Comparison of ENCODE assay signal across 19 cellular contexts in the genomic region with DNA sequence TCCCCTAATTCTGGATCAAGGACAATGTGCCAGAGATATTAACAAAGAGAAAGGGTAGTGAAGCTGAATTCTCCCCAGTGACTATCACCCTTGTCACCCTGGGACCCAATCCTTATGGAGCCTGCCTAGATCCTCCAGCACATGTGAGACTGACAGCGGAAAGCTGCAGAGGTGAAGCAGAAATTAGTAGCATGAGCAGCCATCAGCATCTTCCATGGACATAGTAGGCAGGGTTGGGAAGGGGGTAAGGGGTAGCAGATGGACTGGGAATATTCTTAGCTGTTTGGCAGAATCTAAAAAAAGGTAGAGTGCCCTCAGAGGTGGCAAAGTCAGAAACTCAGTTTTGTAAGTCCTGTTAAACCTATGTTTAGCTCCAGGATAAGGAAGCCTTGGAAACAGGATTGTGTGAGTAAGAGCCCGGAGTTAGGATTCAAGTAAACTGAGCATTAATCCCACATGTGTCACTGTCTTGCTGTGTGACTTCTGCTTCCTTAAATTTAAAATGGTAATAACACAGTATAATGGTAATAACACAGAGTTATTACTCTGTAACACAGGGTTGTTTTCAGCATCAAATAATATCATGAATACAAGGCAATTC. TPM values are rescaled to one million over a fixed set of nuclear protein-coding genes. Genes with fewer than 3 reads are reported as not detected.
DNase-seq lines count a peak whose midpoint lies in the region; FAIRE-seq and TF ChIP-seq lines count a peak whose summit lies in the region.
"Had no signal": no experiment of that assay in that cellular context is flagged by ENCODE, and none has a peak within 500 bp of the region (broad histone marks: within the 10 kb centered on the region; RNA-seq: fewer than 3 reads in every experiment).

No MANE protein-coding gene starts in this region.

- TF ChIP-seq CTCF in foreskin fibroblast (IDR thresholded peaks at IDR 0.05; ENCODE audit: low read depth, low read length) (no peak), neural cell (IDR thresholded peaks at IDR 0.05; ENCODE audit: poor library complexity, severe bottlenecking) (no peak), uterus (IDR thresholded peaks at IDR 0.05) (no peak), esophagus muscularis mucosa (IDR thresholded peaks at IDR 0.05) (no peak)

- H3K4me3 ChIP-seq in foreskin fibroblast (ENCODE audit: low read depth in 1 of 2, low read length in 2 of 2) (no peak overlapping the region), neural cell (ENCODE audit: low read length) (peak overlapping the region; percentile 10), uterus (no peak overlapping the region), esophagus muscularis mucosa (no peak overlapping the region)
- H3K4me3 ChIP-seq: SK-N-MC had no signal

- TF ChIP-seq POLR2A in H54 (IDR thresholded peaks at IDR 0.05; ENCODE audit: low read depth, low read length) (no peak), uterus (IDR thresholded peaks at IDR 0.05) (no peak), esophagus muscularis mucosa (IDR thresholded peaks at IDR 0.05; ENCODE audit: low read depth) (no peak)

- no peak for TF ChIP-seq RAD21 in neural cell (conservative IDR thresholded peaks at IDR 0.05)

- no peaks in the 10 kb centered on the region for H4K20me1 ChIP-seq in neural cell (ENCODE audit: insufficient read depth)

- no peaks in the 10 kb centered on the region for H3K27me3 ChIP-seq in neural cell (ENCODE audit: insufficient read depth, low read depth, low read length)
- H3K27me3 ChIP-seq in uterus, result no peaks in the 10 kb centered on the region
- no peaks in the 10 kb centered on the region for H3K27me3 ChIP-seq in esophagus muscularis mucosa
- H3K27me3 ChIP-seq: BE2C had no signal

- DNase-seq in H54 (ENCODE audit: insufficient read length, low spot score), result no peak
- DNase-seq in RPMI7951 (ENCODE audit: low read depth), result peak; percentile 27
- DNase-seq in foreskin fibroblast, result peak; percentile 32 to 56
- no peak for DNase-seq in activated T-cell treated with anti-CD3 and anti-CD28 coated beads for 4 hours
- DNase-seq in uterus, result no peak
- no peak for DNase-seq in ACHN
- no peak for DNase-seq in esophagus muscularis mucosa (ENCODE audit: extremely low spot score)
- DNase-seq: BE2C; effector memory CD8-positive, alpha-beta T cell; hypothalamus; islet precursor cell; MM.1S; NCI-H146; NCI-H2227 treated with DMSO at 0.1 percent for 48 hours; retina; T1000 had no signal

- H2AFZ ChIP-seq in neural cell (ENCODE audit: low read depth, low read length), result no peak overlapping the region

- no peaks in the 10 kb centered on the region for H3K79me2 ChIP-seq in neural cell (replicated peaks; ENCODE audit: insufficient read depth, low read length)

- no peak overlapping the region for H3K27ac ChIP-seq in neural cell (ENCODE audit: low read length)
- no peak overlapping the region for H3K27ac ChIP-seq in uterus
- no peak overlapping the region for H3K27ac ChIP-seq in esophagus muscularis mucosa (replicated peaks in 1 of 4)
- H3K27ac ChIP-seq: SK-N-MC had no signal

- WGBS in esophagus muscularis mucosa, result 71% methylated on average over 2 of the region's 2 CpGs

- in situ Hi-C loops in ACHN (cut with HindIII; ENCODE audit: low pct_ligation_motif_present, low pct_unique_long_range_greater_than_20kb, low sequenced_read_pairs), result no loop called here

- H3K9ac ChIP-seq in neural cell (ENCODE audit: low read length), result no peak overlapping the region

- FAIRE-seq in H54 (lab: Jason Lieb, UNC), result peak; percentile 11
- FAIRE-seq: colon had no signal

- no peaks in the 10 kb centered on the region for H3F3A ChIP-seq in neural cell (ENCODE audit: insufficient read depth, low read length, poor library complexity, severe bottlenecking)

- H3K4me2 ChIP-seq in neural cell (ENCODE audit: low read length), result no peak overlapping the region

- H3K4me1 ChIP-seq in uterus (no peaks in the 10 kb centered on the region), esophagus muscularis mucosa (peaks cover 15 to 24% (median 16%) of the 10 kb centered on the region in 4 donors)

- intact Hi-C loops in uterus (cut with DNase I; ENCODE audit: low total_unique reads) (no loop called here), esophagus muscularis mucosa (cut with DNase I) (no loop called here)

- no peaks in the 10 kb centered on the region for H3K36me3 ChIP-seq in neural cell (ENCODE audit: insufficient read depth, low read length)
- H3K36me3 ChIP-seq in uterus, result no peaks in the 10 kb centered on the region
- H3K36me3 ChIP-seq in esophagus muscularis mucosa, result no peaks in the 10 kb centered on the region
- H3K36me3 ChIP-seq: BE2C had no signal

- H3K9me3 ChIP-seq in neural cell (ENCODE audit: low read length) (no peaks in the 10 kb centered on the region), uterus (no peaks in the 10 kb centered on the region), esophagus muscularis mucosa (no peaks in the 10 kb centered on the region)
- H3K9me3 ChIP-seq: BE2C had no signal

- no peak for TF ChIP-seq EP300 in neural cell (conservative IDR thresholded peaks at IDR 0.05; ENCODE audit: poor library complexity, severe bottlenecking)
- TF ChIP-seq EP300 in esophagus muscularis mucosa (IDR thresholded peaks at IDR 0.05), result no peak

- no peaks in the 10 kb centered on the region for H3K9me2 ChIP-seq in neural cell (ENCODE audit: insufficient read depth, low read length)

TF ChIP-seq in neural cell, 6 proteins besides CTCF, POLR2A, EP300 and RAD21:
- TF ChIP-seq, protein P1, sequence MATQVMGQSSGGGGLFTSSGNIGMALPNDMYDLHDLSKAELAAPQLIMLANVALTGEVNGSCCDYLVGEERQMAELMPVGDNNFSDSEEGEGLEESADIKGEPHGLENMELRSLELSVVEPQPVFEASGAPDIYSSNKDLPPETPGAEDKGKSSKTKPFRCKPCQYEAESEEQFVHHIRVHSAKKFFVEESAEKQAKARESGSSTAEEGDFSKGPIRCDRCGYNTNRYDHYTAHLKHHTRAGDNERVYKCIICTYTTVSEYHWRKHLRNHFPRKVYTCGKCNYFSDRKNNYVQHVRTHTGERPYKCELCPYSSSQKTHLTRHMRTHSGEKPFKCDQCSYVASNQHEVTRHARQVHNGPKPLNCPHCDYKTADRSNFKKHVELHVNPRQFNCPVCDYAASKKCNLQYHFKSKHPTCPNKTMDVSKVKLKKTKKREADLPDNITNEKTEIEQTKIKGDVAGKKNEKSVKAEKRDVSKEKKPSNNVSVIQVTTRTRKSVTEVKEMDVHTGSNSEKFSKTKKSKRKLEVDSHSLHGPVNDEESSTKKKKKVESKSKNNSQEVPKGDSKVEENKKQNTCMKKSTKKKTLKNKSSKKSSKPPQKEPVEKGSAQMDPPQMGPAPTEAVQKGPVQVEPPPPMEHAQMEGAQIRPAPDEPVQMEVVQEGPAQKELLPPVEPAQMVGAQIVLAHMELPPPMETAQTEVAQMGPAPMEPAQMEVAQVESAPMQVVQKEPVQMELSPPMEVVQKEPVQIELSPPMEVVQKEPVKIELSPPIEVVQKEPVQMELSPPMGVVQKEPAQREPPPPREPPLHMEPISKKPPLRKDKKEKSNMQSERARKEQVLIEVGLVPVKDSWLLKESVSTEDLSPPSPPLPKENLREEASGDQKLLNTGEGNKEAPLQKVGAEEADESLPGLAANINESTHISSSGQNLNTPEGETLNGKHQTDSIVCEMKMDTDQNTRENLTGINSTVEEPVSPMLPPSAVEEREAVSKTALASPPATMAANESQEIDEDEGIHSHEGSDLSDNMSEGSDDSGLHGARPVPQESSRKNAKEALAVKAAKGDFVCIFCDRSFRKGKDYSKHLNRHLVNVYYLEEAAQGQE (IDR thresholded peaks at IDR 0.05; ENCODE audit: borderline replicate concordance), result no peak
- TF ChIP-seq TAF1 (IDR thresholded peaks at IDR 0.05; ENCODE audit: low read depth), result no peak

RNA-seq across cellular contexts. Expression of a gene that starts 14.5 kb away (rescaled TPM):
- 57.0 and 63.3 TPM in 2 replicates for total RNA-seq in RPMI7951 (2014; rRNA removed; shearing (Covaris generic))
- 1.9 and 3.2 TPM in 2 replicates for polyA plus RNA-seq in neural cell
- polyA minus RNA-seq in neural cell, result 10.7 and 11.3 TPM in 2 replicates
- total RNA-seq in uterus, result 10 to 100 TPM; 21.0 to 85.1 (median 29.7) TPM
- 10 to 100 TPM; 41.7 to 46.5 (median 45.0) TPM for total RNA-seq in esophagus muscularis mucosa

Comparison
In these comparisons a context has a peak if more than half of its experiments do, and no peak if none do; other contexts are left out.
1. DNase-seq: peak in RPMI7951 (single experiment) and foreskin fibroblast (2 of 2); none in H54 (single experiment), activated T-cell treated with anti-CD3 and anti-CD28 coated beads for 4 hours (single experiment), uterus (0 of 2), ACHN (single experiment) and esophagus muscularis mucosa (single experiment).